ENCODE assay signal across 22 cellular contexts in the genomic region with DNA sequence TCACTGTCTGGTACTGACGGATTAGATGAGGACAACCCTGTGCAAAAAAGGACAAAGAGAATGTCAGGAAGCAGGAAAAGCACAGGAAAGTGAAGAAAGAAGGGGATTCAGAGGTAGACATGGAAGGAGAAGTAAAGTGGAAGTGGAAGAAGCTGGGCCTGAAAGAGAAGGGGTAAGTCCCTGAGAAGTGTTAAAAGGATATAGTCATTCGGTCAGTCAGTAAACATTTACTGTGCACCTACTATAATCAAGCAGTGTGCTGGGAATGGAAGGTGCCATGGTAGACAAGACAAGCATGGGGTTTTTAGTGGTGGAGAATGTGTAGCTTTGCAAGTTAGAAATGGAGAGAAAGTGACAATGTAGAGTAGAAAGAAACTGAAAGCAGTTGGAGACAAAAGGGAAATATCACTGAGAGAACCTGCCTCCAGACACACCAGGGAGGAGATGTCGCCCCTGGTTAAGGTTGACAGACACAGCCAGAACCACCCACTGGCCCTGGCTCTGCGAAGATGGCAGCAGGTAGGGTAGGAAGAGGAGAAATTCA. TPM values are rescaled to one million over a fixed set of nuclear protein-coding genes. Genes with fewer than 3 reads are reported as not detected.
"Had no signal": no experiment of that assay in that cellular context is flagged by ENCODE, and none has a peak within 500 bp of the region (broad histone marks: within the 10 kb centered on the region; RNA-seq: fewer than 3 reads in every experiment).

No MANE protein-coding gene starts in this region.

- DNase-seq: activated CD4-positive, CD25-positive, alpha-beta regulatory T cell treated with anti-CD3 and anti-CD28 coated beads, Interleukin-2, amount 50 U/mL, for 72 hours; activated CD8-positive, alpha-beta memory T cell treated with anti-CD3 and anti-CD28 coated beads for 24 hours; activated naive CD4-positive, alpha-beta T cell treated with anti-CD3 and anti-CD28 coated beads, Interleukin-2, amount 50 U/mL, for 16 hours; activated T-cell treated with anti-CD3 and anti-CD28 coated beads for 4 hours; amygdala; body of pancreas; central memory CD4-positive, alpha-beta T cell; effector CD4-positive, alpha-beta T cell; hypothalamus; left ventricle myocardium inferior; nephron progenitor cell; right cardiac atrium; small intestine; stimulated activated CD4-positive, alpha-beta T cell treated with anti-CD3 and anti-CD28 coated beads, Interleukin-4, amount 100 ng/mL, for 24 hours; stimulated activated naive CD8-positive, alpha-beta T cell treated with anti-CD3 and anti-CD28 coated beads, Interleukin-15, Interleukin-2, amounts not matched to agents 100 U/mL and 50 U/mL, for 24 hours; upper lobe of left lung had no signal

- H3K27ac Mint-ChIP-seq: activated T-helper 17 cell treated with anti-CD3 and anti-CD28 coated beads, Interleukin-2, amount 50 U/mL, for 72 hours; memory B cell; nephron progenitor cell; progenitor cell of endocrine pancreas had no signal

- H3K27me3 Mint-ChIP-seq: activated T-helper 17 cell treated with anti-CD3 and anti-CD28 coated beads, Interleukin-2, amount 50 U/mL, for 72 hours; memory B cell; progenitor cell of endocrine pancreas had no signal

- H3K9me3 ChIP-seq: body of pancreas, esophagus muscularis mucosa, left ventricle myocardium inferior, SJSA1, upper lobe of left lung had no signal

- H3K36me3 Mint-ChIP-seq: memory B cell had no signal

- H3K36me3 ChIP-seq: left ventricle myocardium inferior, upper lobe of left lung had no signal

- H3K9me3 Mint-ChIP-seq: activated T-helper 17 cell treated with anti-CD3 and anti-CD28 coated beads, Interleukin-2, amount 50 U/mL, for 72 hours; memory B cell; nephron progenitor cell had no signal

- H3K27me3 ChIP-seq: body of pancreas, esophagus muscularis mucosa, SJSA1, upper lobe of left lung had no signal

- ATAC-seq: activated T-helper 17 cell treated with anti-CD3 and anti-CD28 coated beads, Interleukin-2, amount 50 U/mL, for 72 hours; body of pancreas; right cardiac atrium; stimulated activated naive CD8-positive, alpha-beta T cell treated with anti-CD3 and anti-CD28 coated beads, Interleukin-15, Interleukin-2, amounts not matched to agents 100 U/mL and 50 U/mL, for 24 hours had no signal

- H3K4me3 Mint-ChIP-seq: activated T-helper 17 cell treated with anti-CD3 and anti-CD28 coated beads, Interleukin-2, amount 50 U/mL, for 72 hours; memory B cell; nephron progenitor cell had no signal

- H3K4me3 ChIP-seq: body of pancreas, coronary artery, esophagus muscularis mucosa, left ventricle myocardium inferior, SJSA1, upper lobe of left lung had no signal

- H3K27ac ChIP-seq: body of pancreas, coronary artery, esophagus muscularis mucosa, left ventricle myocardium inferior, SJSA1, upper lobe of left lung had no signal

RNA-seq across cellular contexts. Expression of a gene that starts 40.7 kb away (rescaled TPM):
- total RNA-seq: SJSA1 had no signal
